ENCODE assay signal across 8 cellular contexts in genomic region chr7:81684513-81685262, GRCh38.
A peak's percentile ranks its signal among the peaks of the same experiment; 100 is the strongest.
DNase-seq lines count a peak whose midpoint lies in the region; ATAC-seq and TF ChIP-seq lines count a peak whose summit lies in the region.

No MANE protein-coding gene starts in this region.

- peak overlapping the region; percentile 8 for H3K9ac ChIP-seq in adipocyte (ENCODE audit: low read length)

- H3K9me3 ChIP-seq in adipocyte (ENCODE audit: control insufficient read depth, low read length) = no peaks in the 10 kb centered on the region
- H3K9me3 ChIP-seq in right atrium auricular region = no peaks in the 10 kb centered on the region

- H3K36me3 ChIP-seq in adipocyte (ENCODE audit: control insufficient read depth, insufficient read depth, low read length, severe bottlenecking) = no peaks in the 10 kb centered on the region
- no peaks in the 10 kb centered on the region for H3K36me3 ChIP-seq in right atrium auricular region

- no peak for TF ChIP-seq CTCF in 22Rv1 (IDR thresholded peaks at IDR 0.05)
- TF ChIP-seq CTCF in right atrium auricular region (IDR thresholded peaks at IDR 0.05) = no peak

- H3K4me3 ChIP-seq in adipocyte (ENCODE audit: low read length) (peak overlapping the region; percentile 35), right atrium auricular region (no peak overlapping the region), skeletal muscle cell (ENCODE audit: low read depth, low read length) (no peak overlapping the region)

- H3K27me3 ChIP-seq in adipocyte (replicated peaks; ENCODE audit: control insufficient read depth, insufficient read depth, low read length) (no peaks in the 10 kb centered on the region), right atrium auricular region (no peaks in the 10 kb centered on the region)

- H3K27ac ChIP-seq in 22Rv1 (peak overlapping the region; percentile 62), right atrium auricular region (peak overlapping the region in 1 of 2 donors; percentile 6)

- H3K4me1 ChIP-seq in adipocyte (ENCODE audit: control insufficient read depth, insufficient read depth, low read length) (peaks cover 33% of the 10 kb centered on the region), right atrium auricular region (peaks cover 0 to 8% of the 10 kb centered on the region in 2 donors)

- DNase-seq in NCI-H2171 (lab: John Stamatoyannopoulos, UW) (peak; percentile 95), adipocyte (ENCODE audit: low read depth) (peak; percentile 99), right atrium auricular region (ENCODE audit: low spot score) (peak; percentile 96), skeletal muscle cell (ENCODE audit: low read depth) (peak; percentile 100)
- DNase-seq in stimulated activated CD4-positive, alpha-beta T cell treated with anti-CD3 and anti-CD28 coated beads, Interleukin-2, amount 100 ng/mL, for 48 hours = no peak

- ATAC-seq in GM18519 (IDR thresholded peaks at IDR 0.05; ENCODE audit: low FRiP score, unreplicated experiment) = peak; percentile 92
- ATAC-seq in HG03097 (IDR thresholded peaks at IDR 0.05; ENCODE audit: low FRiP score, unreplicated experiment) = peak; percentile 90

Comparison
In these comparisons a context has a peak if more than half of its experiments do, and no peak if none do; other contexts are left out.
1. DNase-seq: peak in NCI-H2171 (single experiment), adipocyte (single experiment), right atrium auricular region (single experiment) and skeletal muscle cell (single experiment); none in stimulated activated CD4-positive, alpha-beta T cell treated with anti-CD3 and anti-CD28 coated beads, Interleukin-2, amount 100 ng/mL, for 48 hours (0 of 2).